16 cellular contexts compared by ENCODE assay signal in the genomic region with DNA sequence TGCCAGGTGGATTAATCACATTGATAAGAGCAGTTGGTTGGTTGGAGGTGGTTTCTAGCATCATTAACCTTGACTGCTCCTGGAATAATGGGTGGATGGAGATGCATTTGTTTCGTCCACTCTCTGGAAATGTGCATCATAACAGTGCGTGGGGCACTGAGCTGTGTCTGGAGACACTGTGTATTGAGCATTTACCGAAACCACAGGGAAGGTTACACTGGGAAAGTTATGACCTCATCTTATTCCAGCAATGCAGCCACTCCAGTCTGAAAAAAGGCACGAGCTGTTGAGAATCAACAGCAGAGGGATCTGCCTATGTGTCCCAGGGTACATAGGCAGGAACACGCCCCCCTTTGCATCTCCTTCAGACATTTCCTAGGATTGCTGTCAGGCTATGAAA. TPM values are rescaled to one million over a fixed set of nuclear protein-coding genes. Genes with fewer than 3 reads are reported as not detected.
DNase-seq lines count a peak whose midpoint lies in the region; TF ChIP-seq lines count a peak whose summit lies in the region.
"Had no signal": no experiment of that assay in that cellular context is flagged by ENCODE, and none has a peak within 500 bp of the region (broad histone marks: within the 10 kb centered on the region; RNA-seq: fewer than 3 reads in every experiment).

No MANE protein-coding gene starts in this region.

- WGBS in spleen, 5 donors = 73 to 86% (median 83%) methylated on average over 5 of the region's 5 CpGs

- peak; percentile 7 for DNase-seq in DMS79 (lab: John Stamatoyannopoulos, UW)
- no peak for DNase-seq in DMS79 treated with DMSO at 0.1 percent for 48 hours (lab: John Stamatoyannopoulos, UW)
- DNase-seq in amniotic epithelial cell (ENCODE audit: low read depth) = peak; percentile 49
- DNase-seq in glomerular visceral epithelial cell (ENCODE audit: extremely low spot score) = peak; percentile 61
- peak; percentile 4 for DNase-seq in spleen
- DNase-seq in AML-193 (lab: John Stamatoyannopoulos, UW) = no peak
- no peak for DNase-seq in activated gamma-delta T cell (lab: John Stamatoyannopoulos, UW)
- no peak for DNase-seq in GM19240 (ENCODE audit: insufficient read length, low spot score)
- DNase-seq: 8988T, H7, NCI-H1436, NCI-H2081, NCI-H226, NCI-H526 treated with DMSO at 0.1 percent for 48 hours, PC-3, SK-N-SH had no signal

- TF ChIP-seq CTCF in spleen (IDR thresholded peaks at IDR 0.05 in 8 of 11, conservative IDR thresholded peaks at IDR 0.05 in 3 of 11) = no peak

- intact Hi-C loops in spleen (cut with DNase I; ENCODE audit: low total_unique reads) = no loop called here

- H3K27me3 ChIP-seq in spleen (replicated peaks in 1 of 7) = no peaks in the 10 kb centered on the region

- H3K9me3 ChIP-seq in spleen = no peaks in the 10 kb centered on the region
- H3K9me3 ChIP-seq: SK-N-SH had no signal

- H3K27ac ChIP-seq in spleen = no peak overlapping the region

- no peak overlapping the region for H3K4me3 ChIP-seq in spleen

- TF ChIP-seq POLR2A in spleen (IDR thresholded peaks at IDR 0.05) = no peak

- H3K4me1 ChIP-seq in spleen = no peaks in the 10 kb centered on the region

- no peaks in the 10 kb centered on the region for H3K36me3 ChIP-seq in spleen

RNA-seq across cellular contexts. Expression of a gene that starts 27.2 kb away (rescaled TPM):
- 1 to 10 TPM; 3.0 to 6.0 (median 4.4) TPM for total RNA-seq in spleen
- polyA plus RNA-seq in spleen = 1 to 10 TPM; 1.9 to 3.9 (median 3.5) TPM

RNA-seq across cellular contexts. Expression of a gene that starts 27.4 kb away (rescaled TPM):
- 10 to 100 TPM; 18.5 to 43.8 (median 28.7) TPM for total RNA-seq in spleen
- polyA plus RNA-seq in spleen = 10 to 100 TPM in 2 of 3 donors, 1 to 10 TPM in 1; 8.8 to 17.5 (median 10.4) TPM

Comparison
In these comparisons a context has a peak if more than half of its experiments do, and no peak if none do; other contexts are left out.
1. DNase-seq: peak in DMS79 (single experiment), amniotic epithelial cell (single experiment), glomerular visceral epithelial cell (single experiment) and spleen (single experiment); none in DMS79 treated with DMSO at 0.1 percent for 48 hours (single experiment), AML-193 (0 of 2), activated gamma-delta T cell (single experiment) and GM19240 (single experiment).